12 cellular contexts compared by ENCODE assay signal in the genomic region with DNA sequence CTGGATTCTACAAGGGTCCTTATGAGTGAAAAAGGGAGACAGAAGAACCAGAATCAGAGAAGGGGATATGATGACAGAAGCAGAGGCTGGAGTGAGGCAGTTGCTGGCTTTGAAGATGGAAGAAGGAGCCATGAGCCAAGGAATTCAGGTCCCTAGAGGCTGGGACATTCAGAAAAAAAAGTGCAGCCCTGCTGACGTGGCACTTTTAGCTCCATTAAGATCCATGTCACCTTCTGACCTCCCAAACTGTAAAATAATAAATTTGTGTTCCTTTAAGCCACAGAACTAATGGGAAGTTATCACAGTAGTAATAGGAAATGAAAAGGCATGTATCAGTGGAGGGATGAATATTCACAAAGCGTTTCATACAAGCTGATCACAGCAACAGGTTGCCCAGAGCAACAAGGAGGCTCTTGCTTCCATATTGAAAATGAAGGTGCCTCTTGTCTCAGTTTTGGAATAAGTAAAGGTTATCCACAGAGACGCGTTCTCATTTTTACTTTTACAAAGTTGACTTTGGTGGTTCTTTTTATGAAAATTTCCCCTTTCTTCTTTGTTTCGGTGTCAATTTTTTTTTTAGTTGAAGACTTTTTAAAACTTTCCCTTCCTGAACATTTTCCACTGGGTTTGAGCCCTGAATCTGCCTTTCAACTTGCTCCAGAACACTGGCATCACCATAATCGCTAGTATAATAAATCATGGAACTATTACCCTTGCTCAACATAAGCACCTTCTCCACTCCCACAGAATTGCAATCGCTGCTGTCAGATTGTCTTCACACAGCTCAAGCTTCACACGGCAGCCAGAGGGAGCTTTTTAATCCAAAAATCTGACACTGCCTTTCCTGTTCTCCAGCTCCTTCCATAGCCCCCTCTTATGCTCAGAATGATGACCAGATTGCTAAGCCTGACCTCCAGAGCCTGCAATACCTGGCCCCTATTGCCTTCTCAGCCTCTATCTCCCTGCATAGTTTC.
DNase-seq lines count a peak whose midpoint lies in the region; ATAC-seq, FAIRE-seq and TF ChIP-seq lines count a peak whose summit lies in the region.
"Had no signal": no experiment of that assay in that cellular context is flagged by ENCODE, and none has a peak within 500 bp of the region (broad histone marks: within the 10 kb centered on the region; RNA-seq: fewer than 3 reads in every experiment).

No MANE protein-coding gene starts in this region.

- no peak overlapping the region for H3K27ac ChIP-seq in foreskin keratinocyte
- H3K27ac ChIP-seq: BLaER1, testis had no signal

- no peaks in the 10 kb centered on the region for H3K27me3 Mint-ChIP-seq in activated naive CD4-positive, alpha-beta T cell treated with anti-CD3 and anti-CD28 coated beads, Interleukin-2, amount 50 U/mL, for 24 hours
- no peaks in the 10 kb centered on the region; the same call in 1 of the 2 replicates for H3K27me3 Mint-ChIP-seq in WTC11 (ENCODE audit: low read depth)
- H3K27me3 Mint-ChIP-seq in stimulated activated memory B cell treated with anti-CD40 and anti-IgM and Interleukin-4, amounts not matched to agents 10 μg/mL and 1 μg/mL and 100 μg/mL, for 72 hours = peaks cover 13% of the 10 kb centered on the region

- H3K27me3 ChIP-seq in foreskin keratinocyte = peaks cover 51% of the 10 kb centered on the region
- H3K27me3 ChIP-seq: BLaER1, testis had no signal

- CTCF ChIA-PET in WTC11 (lab: Charles Lee) = interaction anchor here (0.6 to 1.7 kb wide), 5 partner anchors 24 to 201 kb away, joined by 3 to 6 read pairs (median 4); no protein-coding TSS in a partner anchor

- peak; percentile 56 for ATAC-seq in HG02610 (IDR thresholded peaks at IDR 0.05; ENCODE audit: unreplicated experiment)
- ATAC-seq in WTC11 = peak; percentile 22; the same call in 1 of the 2 replicates
- ATAC-seq in stimulated activated memory B cell treated with anti-CD40 and anti-IgM and Interleukin-4, amounts not matched to agents 10 μg/mL and 1 μg/mL and 100 μg/mL, for 72 hours = peak; percentile 61
- ATAC-seq in foreskin keratinocyte = no peak
- no peak for ATAC-seq in HG03565 (IDR thresholded peaks at IDR 0.05; ENCODE audit: unreplicated experiment)

- H3K4me3 Mint-ChIP-seq in activated naive CD4-positive, alpha-beta T cell treated with anti-CD3 and anti-CD28 coated beads, Interleukin-2, amount 50 U/mL, for 24 hours = no peak overlapping the region
- H3K4me3 Mint-ChIP-seq in WTC11 = no peak overlapping the region
- H3K4me3 Mint-ChIP-seq in stimulated activated memory B cell treated with anti-CD40 and anti-IgM and Interleukin-4, amounts not matched to agents 10 μg/mL and 1 μg/mL and 100 μg/mL, for 72 hours = no peak overlapping the region

- FAIRE-seq in RCC 7860 (lab: Jason Lieb, UNC) = no peak

- no peak for TF ChIP-seq CTCF in WTC11 (IDR thresholded peaks at IDR 0.05)
- no peak for TF ChIP-seq CTCF in foreskin keratinocyte (conservative IDR thresholded peaks at IDR 0.05)

- peaks cover 51% of the 10 kb centered on the region for H3K4me1 Mint-ChIP-seq in activated naive CD4-positive, alpha-beta T cell treated with anti-CD3 and anti-CD28 coated beads, Interleukin-2, amount 50 U/mL, for 24 hours
- peaks cover 15% of the 10 kb centered on the region for H3K4me1 Mint-ChIP-seq in WTC11
- H3K4me1 Mint-ChIP-seq in stimulated activated memory B cell treated with anti-CD40 and anti-IgM and Interleukin-4, amounts not matched to agents 10 μg/mL and 1 μg/mL and 100 μg/mL, for 72 hours = peaks cover 38% of the 10 kb centered on the region

- peaks cover 1% of the 10 kb centered on the region for H3K36me3 Mint-ChIP-seq in activated naive CD4-positive, alpha-beta T cell treated with anti-CD3 and anti-CD28 coated beads, Interleukin-2, amount 50 U/mL, for 24 hours
- H3K36me3 Mint-ChIP-seq in WTC11 = no peaks in the 10 kb centered on the region
- H3K36me3 Mint-ChIP-seq in stimulated activated memory B cell treated with anti-CD40 and anti-IgM and Interleukin-4, amounts not matched to agents 10 μg/mL and 1 μg/mL and 100 μg/mL, for 72 hours = no peaks in the 10 kb centered on the region

- H3K27ac Mint-ChIP-seq in activated naive CD4-positive, alpha-beta T cell treated with anti-CD3 and anti-CD28 coated beads, Interleukin-2, amount 50 U/mL, for 24 hours = peak overlapping the region; percentile 75
- peak overlapping the region; percentile 25; the same call in 1 of the 2 replicates for H3K27ac Mint-ChIP-seq in WTC11
- H3K27ac Mint-ChIP-seq in stimulated activated memory B cell treated with anti-CD40 and anti-IgM and Interleukin-4, amounts not matched to agents 10 μg/mL and 1 μg/mL and 100 μg/mL, for 72 hours = peak overlapping the region; percentile 0

- H3K4me1 ChIP-seq in foreskin keratinocyte = peaks cover 5% of the 10 kb centered on the region
- H3K4me1 ChIP-seq: testis had no signal

- no peaks in the 10 kb centered on the region for H3K9me3 Mint-ChIP-seq in activated naive CD4-positive, alpha-beta T cell treated with anti-CD3 and anti-CD28 coated beads, Interleukin-2, amount 50 U/mL, for 24 hours
- H3K9me3 Mint-ChIP-seq in WTC11 = no peaks in the 10 kb centered on the region
- H3K9me3 Mint-ChIP-seq in stimulated activated memory B cell treated with anti-CD40 and anti-IgM and Interleukin-4, amounts not matched to agents 10 μg/mL and 1 μg/mL and 100 μg/mL, for 72 hours = no peaks in the 10 kb centered on the region

- no peak for DNase-seq in activated naive CD4-positive, alpha-beta T cell treated with anti-CD3 and anti-CD28 coated beads, Interleukin-2, amount 50 U/mL, for 16 hours
- no peak for DNase-seq in WTC11 (ENCODE audit: low spot score)
- no peak for DNase-seq in foreskin keratinocyte
- DNase-seq in RCC 7860 (ENCODE audit: low spot score) = no peak
- DNase-seq: activated CD4-positive, alpha-beta T cell treated with anti-CD3 and anti-CD28 coated beads, Interleukin-2, amount 50 U/mL, for 1 hour; cortex of kidney; testis had no signal

- POLR2A ChIA-PET in WTC11 (lab: Charles Lee) = interaction anchor here (1.2 kb wide), 1 partner anchor 127 kb away, joined by 4 read pairs; no protein-coding TSS in a partner anchor

TF ChIP-seq in WTC11, 78 proteins besides CTCF, POLR2A, EP300 and RAD21 (continues in another document):
- TF ChIP-seq NR2C2 (CRISPR knock-in tag; IDR thresholded peaks at IDR 0.05) (no peak), CREM (CRISPR knock-in tag; IDR thresholded peaks at IDR 0.05) (no peak), PRRX2 (CRISPR knock-in tag; IDR thresholded peaks at IDR 0.05) (no peak), ZNF138 (CRISPR knock-in tag; conservative IDR thresholded peaks at IDR 0.05) (no peak), MXD4 (CRISPR knock-in tag; IDR thresholded peaks at IDR 0.05; ENCODE audit: borderline replicate concordance) (no peak), ATF1 (CRISPR knock-in tag; IDR thresholded peaks at IDR 0.05) (no peak)
- TF ChIP-seq, protein P1, sequence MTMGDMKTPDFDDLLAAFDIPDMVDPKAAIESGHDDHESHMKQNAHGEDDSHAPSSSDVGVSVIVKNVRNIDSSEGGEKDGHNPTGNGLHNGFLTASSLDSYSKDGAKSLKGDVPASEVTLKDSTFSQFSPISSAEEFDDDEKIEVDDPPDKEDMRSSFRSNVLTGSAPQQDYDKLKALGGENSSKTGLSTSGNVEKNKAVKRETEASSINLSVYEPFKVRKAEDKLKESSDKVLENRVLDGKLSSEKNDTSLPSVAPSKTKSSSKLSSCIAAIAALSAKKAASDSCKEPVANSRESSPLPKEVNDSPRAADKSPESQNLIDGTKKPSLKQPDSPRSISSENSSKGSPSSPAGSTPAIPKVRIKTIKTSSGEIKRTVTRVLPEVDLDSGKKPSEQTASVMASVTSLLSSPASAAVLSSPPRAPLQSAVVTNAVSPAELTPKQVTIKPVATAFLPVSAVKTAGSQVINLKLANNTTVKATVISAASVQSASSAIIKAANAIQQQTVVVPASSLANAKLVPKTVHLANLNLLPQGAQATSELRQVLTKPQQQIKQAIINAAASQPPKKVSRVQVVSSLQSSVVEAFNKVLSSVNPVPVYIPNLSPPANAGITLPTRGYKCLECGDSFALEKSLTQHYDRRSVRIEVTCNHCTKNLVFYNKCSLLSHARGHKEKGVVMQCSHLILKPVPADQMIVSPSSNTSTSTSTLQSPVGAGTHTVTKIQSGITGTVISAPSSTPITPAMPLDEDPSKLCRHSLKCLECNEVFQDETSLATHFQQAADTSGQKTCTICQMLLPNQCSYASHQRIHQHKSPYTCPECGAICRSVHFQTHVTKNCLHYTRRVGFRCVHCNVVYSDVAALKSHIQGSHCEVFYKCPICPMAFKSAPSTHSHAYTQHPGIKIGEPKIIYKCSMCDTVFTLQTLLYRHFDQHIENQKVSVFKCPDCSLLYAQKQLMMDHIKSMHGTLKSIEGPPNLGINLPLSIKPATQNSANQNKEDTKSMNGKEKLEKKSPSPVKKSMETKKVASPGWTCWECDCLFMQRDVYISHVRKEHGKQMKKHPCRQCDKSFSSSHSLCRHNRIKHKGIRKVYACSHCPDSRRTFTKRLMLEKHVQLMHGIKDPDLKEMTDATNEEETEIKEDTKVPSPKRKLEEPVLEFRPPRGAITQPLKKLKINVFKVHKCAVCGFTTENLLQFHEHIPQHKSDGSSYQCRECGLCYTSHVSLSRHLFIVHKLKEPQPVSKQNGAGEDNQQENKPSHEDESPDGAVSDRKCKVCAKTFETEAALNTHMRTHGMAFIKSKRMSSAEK (CRISPR knock-in tag; IDR thresholded peaks at IDR 0.05; ENCODE audit: borderline replicate concordance) = no peak
- TF ChIP-seq, protein P2, sequence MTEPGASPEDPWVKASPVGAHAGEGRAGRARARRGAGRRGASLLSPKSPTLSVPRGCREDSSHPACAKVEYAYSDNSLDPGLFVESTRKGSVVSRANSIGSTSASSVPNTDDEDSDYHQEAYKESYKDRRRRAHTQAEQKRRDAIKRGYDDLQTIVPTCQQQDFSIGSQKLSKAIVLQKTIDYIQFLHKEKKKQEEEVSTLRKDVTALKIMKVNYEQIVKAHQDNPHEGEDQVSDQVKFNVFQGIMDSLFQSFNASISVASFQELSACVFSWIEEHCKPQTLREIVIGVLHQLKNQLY (CRISPR knock-in tag; IDR thresholded peaks at IDR 0.05) = no peak
- TF ChIP-seq, protein P3, sequence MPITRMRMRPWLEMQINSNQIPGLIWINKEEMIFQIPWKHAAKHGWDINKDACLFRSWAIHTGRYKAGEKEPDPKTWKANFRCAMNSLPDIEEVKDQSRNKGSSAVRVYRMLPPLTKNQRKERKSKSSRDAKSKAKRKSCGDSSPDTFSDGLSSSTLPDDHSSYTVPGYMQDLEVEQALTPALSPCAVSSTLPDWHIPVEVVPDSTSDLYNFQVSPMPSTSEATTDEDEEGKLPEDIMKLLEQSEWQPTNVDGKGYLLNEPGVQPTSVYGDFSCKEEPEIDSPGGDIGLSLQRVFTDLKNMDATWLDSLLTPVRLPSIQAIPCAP (CRISPR knock-in tag; IDR thresholded peaks at IDR 0.05) = no peak
- TF ChIP-seq, protein P4, sequence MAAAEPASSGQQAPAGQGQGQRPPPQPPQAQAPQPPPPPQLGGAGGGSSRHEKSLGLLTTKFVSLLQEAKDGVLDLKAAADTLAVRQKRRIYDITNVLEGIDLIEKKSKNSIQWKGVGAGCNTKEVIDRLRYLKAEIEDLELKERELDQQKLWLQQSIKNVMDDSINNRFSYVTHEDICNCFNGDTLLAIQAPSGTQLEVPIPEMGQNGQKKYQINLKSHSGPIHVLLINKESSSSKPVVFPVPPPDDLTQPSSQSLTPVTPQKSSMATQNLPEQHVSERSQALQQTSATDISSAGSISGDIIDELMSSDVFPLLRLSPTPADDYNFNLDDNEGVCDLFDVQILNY (CRISPR knock-in tag; IDR thresholded peaks at IDR 0.05) = no peak

Comparison
In these comparisons a context has a peak if more than half of its experiments do, and no peak if none do; other contexts are left out.
1. H3K27ac Mint-ChIP-seq: peak in every context shown above with its lines; median percentile 75 in activated naive CD4-positive, alpha-beta T cell treated with anti-CD3 and anti-CD28 coated beads, Interleukin-2, amount 50 U/mL, for 24 hours; 25 in WTC11; 0 in stimulated activated memory B cell treated with anti-CD40 and anti-IgM and Interleukin-4, amounts not matched to agents 10 μg/mL and 1 μg/mL and 100 μg/mL, for 72 hours.
2. ATAC-seq: peak in HG02610 (single experiment), WTC11 (single experiment) and stimulated activated memory B cell treated with anti-CD40 and anti-IgM and Interleukin-4, amounts not matched to agents 10 μg/mL and 1 μg/mL and 100 μg/mL, for 72 hours (single experiment); none in foreskin keratinocyte (single experiment) and HG03565 (single experiment).